ENCODE assay signal across 1 cellular context in genomic region chr2:199581935-199582336, GRCh38.
TF ChIP-seq lines count a peak whose summit lies in the region.

No MANE protein-coding gene starts in this region.

TF ChIP-seq in liver, 16 proteins besides CTCF, POLR2A, EP300 and RAD21 (continued from another document):
- TF ChIP-seq REST (IDR thresholded peaks at IDR 0.05) (no peak), FOXA1 (IDR thresholded peaks at IDR 0.05) (no peak)
